1 cellular context compared by ENCODE assay signal in the genomic region with DNA sequence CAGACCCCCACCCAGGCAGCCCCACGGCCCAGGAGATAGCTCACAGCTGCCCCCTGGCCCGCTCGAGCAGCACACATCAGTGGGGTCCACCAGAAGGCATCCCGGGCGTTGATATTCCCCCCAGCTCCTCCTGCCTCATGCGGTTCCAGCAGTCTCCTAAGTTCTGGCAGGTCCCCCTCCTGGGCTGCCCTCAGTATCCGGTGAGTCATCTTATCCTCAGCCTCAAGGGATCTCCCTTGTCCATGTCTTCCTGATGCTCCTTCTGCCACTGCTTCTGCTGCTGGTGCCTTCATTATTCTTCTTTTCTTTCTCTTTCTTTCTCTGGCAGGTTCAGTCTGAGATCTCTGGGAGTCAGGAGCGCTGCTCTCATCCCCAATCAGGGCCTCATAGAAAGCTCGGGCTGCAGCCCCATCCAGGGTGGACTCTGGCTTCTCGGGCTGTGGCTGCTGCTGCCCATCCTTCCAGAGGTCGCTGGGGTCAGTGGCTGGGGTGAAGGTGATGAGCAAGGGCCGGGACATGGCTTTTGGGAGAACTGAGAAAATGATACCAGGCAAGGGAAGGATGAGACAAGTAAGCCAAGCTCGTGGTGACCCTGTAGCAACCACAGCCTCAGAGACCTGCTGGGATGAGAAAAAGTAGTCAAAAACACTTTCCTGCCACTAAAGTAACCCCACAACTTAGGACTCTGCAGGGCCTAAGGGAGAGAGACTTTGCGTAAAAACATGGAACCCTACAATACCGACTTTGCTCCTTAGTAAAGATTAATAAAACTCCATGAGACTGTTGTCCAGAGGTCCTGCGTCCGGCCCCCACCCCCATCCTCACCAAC.
TF ChIP-seq lines count a peak whose summit lies in the region.

No MANE protein-coding gene starts in this region.

TF ChIP-seq in IMR-90, 13 proteins besides CTCF, POLR2A, EP300 and RAD21:
- 0 out of 2 replicates have a peak, but pooled peaks have one; percentile 22 for TF ChIP-seq MXI1 (IDR thresholded peaks at IDR 0.05; ENCODE audit: borderline replicate concordance, low read depth, low read length)
- TF ChIP-seq FOS (IDR thresholded peaks at IDR 0.05; ENCODE audit: low read depth, low read length): peak; percentile 72; the same call in 1 of the 2 replicates
- no peak for TF ChIP-seq NFE2L2 (IDR thresholded peaks at IDR 0.05; ENCODE audit: low read depth, low read length)
- peak; percentile 49; the same call in 1 of the 2 replicates for TF ChIP-seq MAZ (IDR thresholded peaks at IDR 0.05; ENCODE audit: borderline replicate concordance, low read depth, low read length)
